8 cellular contexts compared by ENCODE assay signal in genomic region chr13:46831588-46832194, GRCh38. TPM values are rescaled to one million over a fixed set of nuclear protein-coding genes. Genes with fewer than 3 reads are reported as not detected.
A peak's percentile ranks its signal among the peaks of the same experiment; 100 is the strongest.
DNase-seq lines count a peak whose midpoint lies in the region; TF ChIP-seq lines count a peak whose summit lies in the region.

No MANE protein-coding gene starts in this region.

- no peaks in the 10 kb centered on the region for H3K27me3 ChIP-seq in transverse colon

- H3K27ac Mint-ChIP-seq in chondrocyte (ENCODE audit: unreplicated experiment) = no peak overlapping the region

- H3K36me3 Mint-ChIP-seq in chondrocyte (ENCODE audit: low read depth) = no peaks in the 10 kb centered on the region

- in situ Hi-C loops in transverse colon (cut with MboI; ENCODE audit: low pct_ligation_motif_present in 1 of 4, low pct_unique_long_range_greater_than_20kb in 1 of 4, low sequenced_read_pairs in 3 of 4) = loop anchor here (10.0 to 25.0 kb wide), 2 partner anchors 931 to 943 kb away; no protein-coding TSS in a partner anchor

- no peak overlapping the region for H3K4me3 ChIP-seq in transverse colon

- H3K27ac ChIP-seq in transverse colon = no peak overlapping the region

- H3K4me1 ChIP-seq in transverse colon = no peaks in the 10 kb centered on the region

- no peaks in the 10 kb centered on the region for H3K9me3 Mint-ChIP-seq in chondrocyte (ENCODE audit: low read depth)

- TF ChIP-seq POLR2A in transverse colon (IDR thresholded peaks at IDR 0.05) = no peak

- DNase-seq in activated CD4-positive, alpha-beta T cell treated with anti-CD3 and anti-CD28 coated beads for 24 hours (ENCODE audit: low read depth in 2 of 2) = peak; percentile 1 to 18
- DNase-seq in activated CD4-positive, alpha-beta T cell treated with anti-CD3 and anti-CD28 coated beads for 1 hour = no peak
- peak; percentile 86 for DNase-seq in HT-29 (ENCODE audit: low spot score)
- peak; percentile 56 for DNase-seq in RKO (ENCODE audit: low spot score)
- no peak for DNase-seq in chondrocyte (ENCODE audit: low spot score)
- peak; percentile 72 for DNase-seq in medulla oblongata (ENCODE audit: extremely low spot score)
- peak; percentile 20 for DNase-seq in transverse colon
- DNase-seq in NCI-H1048 (lab: John Stamatoyannopoulos, UW) = no peak

- no peaks in the 10 kb centered on the region for H3K36me3 ChIP-seq in transverse colon

- TF ChIP-seq CTCF in chondrocyte (IDR thresholded peaks at IDR 0.05) (peak; percentile 99), transverse colon (IDR thresholded peaks at IDR 0.05) (peak; percentile 69 to 84 (median 74))

- 18 to 19% methylated on average over 5 of the region's 5 CpGs for WGBS in transverse colon (ENCODE audit: low coverage in 1 of 2), 2 donors

- TF ChIP-seq EP300 in transverse colon (IDR thresholded peaks at IDR 0.05; ENCODE audit: low read depth) = no peak

- H3K4me3 Mint-ChIP-seq in chondrocyte (ENCODE audit: unreplicated experiment) = no peak overlapping the region

- no peaks in the 10 kb centered on the region for H3K9me3 ChIP-seq in transverse colon

- no peaks in the 10 kb centered on the region for H3K4me1 Mint-ChIP-seq in chondrocyte (ENCODE audit: low read depth)

- intact Hi-C loops in transverse colon (cut with DNase I; ENCODE audit: low total_unique reads) = loop anchor here (10.0 kb wide), 1 partner anchor 943 kb away; no protein-coding TSS in a partner anchor

- peaks cover 5% of the 10 kb centered on the region for H3K27me3 Mint-ChIP-seq in chondrocyte (ENCODE audit: low read depth)

RNA-seq across cellular contexts. Expression of gene ESD, which starts 34.7 kb away (rescaled TPM):
- 63.8 and 67.8 TPM in 2 replicates for total RNA-seq in HT-29 (2014; rRNA removed; shearing (Covaris generic))
- total RNA-seq in chondrocyte (94.7 to 102 TPM (median 97.9 TPM) in 3 replicates), transverse colon (100 to 1,000 TPM in 1 of 4 donors, 10 to 100 TPM in 3; 15.7 to 102 (median 60.6) TPM)

Comparison
In these comparisons a context has a peak if more than half of its experiments do, and no peak if none do; other contexts are left out.
1. DNase-seq: peak in activated CD4-positive, alpha-beta T cell treated with anti-CD3 and anti-CD28 coated beads for 24 hours (2 of 2), HT-29 (single experiment), RKO (single experiment), medulla oblongata (single experiment) and transverse colon (single experiment); none in activated CD4-positive, alpha-beta T cell treated with anti-CD3 and anti-CD28 coated beads for 1 hour (single experiment), chondrocyte (single experiment) and NCI-H1048 (single experiment).